Comparison of ENCODE assay signal across 8 cellular contexts in genomic region chr17:47693667-47694017, GRCh38. TPM values are rescaled to one million over a fixed set of nuclear protein-coding genes. Genes with fewer than 3 reads are reported as not detected.
DNase-seq lines count a peak whose midpoint lies in the region; ATAC-seq and TF ChIP-seq lines count a peak whose summit lies in the region.

No MANE protein-coding gene starts in this region.

- H3K9me3 ChIP-seq in ES-I3 (ENCODE audit: control insufficient read depth, insufficient read depth, low read length) = no peaks in the 10 kb centered on the region
- no peaks in the 10 kb centered on the region for H3K9me3 ChIP-seq in NT2/D1 (ENCODE audit: insufficient read depth, low read length)
- no peaks in the 10 kb centered on the region for H3K9me3 ChIP-seq in effector memory CD4-positive, alpha-beta T cell (ENCODE audit: control insufficient read depth, low read length)
- no peaks in the 10 kb centered on the region for H3K9me3 ChIP-seq in neural cell (ENCODE audit: low read length)

- H3K27ac ChIP-seq in effector memory CD4-positive, alpha-beta T cell (ENCODE audit: insufficient read depth, low read length, poor library complexity, severe bottlenecking) = no peak overlapping the region
- no peak overlapping the region for H3K27ac ChIP-seq in neural cell (ENCODE audit: low read length)

- peak overlapping the region; percentile 73 for H3K9ac ChIP-seq in ES-I3 (ENCODE audit: low read depth, low read length)
- H3K9ac ChIP-seq in NT2/D1 (ENCODE audit: insufficient read length, low read depth) = peak overlapping the region; percentile 64
- H3K9ac ChIP-seq in neural cell (ENCODE audit: low read length) = peak overlapping the region; percentile 80

- peak overlapping the region; percentile 27 for H3K4me3 ChIP-seq in NT2/D1 (ENCODE audit: insufficient read length, low read depth)
- H3K4me3 ChIP-seq in effector memory CD4-positive, alpha-beta T cell (ENCODE audit: insufficient read depth, low read depth, low read length, poor library complexity, severe bottlenecking) = peak overlapping the region; percentile 89
- H3K4me3 ChIP-seq in neural cell (ENCODE audit: low read length) = peak overlapping the region; percentile 82

- H3K27me3 ChIP-seq in NT2/D1 (ENCODE audit: insufficient read depth, insufficient read length) (no peaks in the 10 kb centered on the region), neural cell (ENCODE audit: insufficient read depth, low read depth, low read length) (no peaks in the 10 kb centered on the region)
- no peaks in the 10 kb centered on the region for H3K27me3 ChIP-seq in effector memory CD4-positive, alpha-beta T cell (replicated peaks; ENCODE audit: control insufficient read depth, insufficient read depth, low read length, poor library complexity, severe bottlenecking)

- H4K20me1 ChIP-seq in neural cell (ENCODE audit: insufficient read depth) = no peaks in the 10 kb centered on the region

- H3K79me2 ChIP-seq in neural cell (replicated peaks; ENCODE audit: insufficient read depth, low read length) = no peaks in the 10 kb centered on the region

- no peak for TF ChIP-seq RAD21 in neural cell (conservative IDR thresholded peaks at IDR 0.05)

- H3K4me1 ChIP-seq in ES-I3 (ENCODE audit: insufficient read depth, low read length) (peaks cover 21% of the 10 kb centered on the region), NT2/D1 (ENCODE audit: insufficient read depth, insufficient read length) (peaks cover 25% of the 10 kb centered on the region)
- H3K4me1 ChIP-seq in effector memory CD4-positive, alpha-beta T cell (ENCODE audit: control insufficient read depth, insufficient read depth, low read length, poor library complexity, severe bottlenecking) = peaks cover 16% of the 10 kb centered on the region

- H3K36me3 ChIP-seq in ES-I3 (ENCODE audit: insufficient read depth, low read length) (no peaks in the 10 kb centered on the region), NT2/D1 (ENCODE audit: insufficient read depth, insufficient read length, low read length) (peaks cover 19% of the 10 kb centered on the region), neural cell (ENCODE audit: insufficient read depth, low read length) (no peaks in the 10 kb centered on the region)
- H3K36me3 ChIP-seq in effector memory CD4-positive, alpha-beta T cell (ENCODE audit: control insufficient read depth, insufficient read depth, low read length) = no peaks in the 10 kb centered on the region

- TF ChIP-seq CTCF in neural cell (IDR thresholded peaks at IDR 0.05; ENCODE audit: poor library complexity, severe bottlenecking) = peak; percentile 29

- TF ChIP-seq EP300 in neural cell (conservative IDR thresholded peaks at IDR 0.05; ENCODE audit: poor library complexity, severe bottlenecking) = no peak

- peak overlapping the region; percentile 21 for H2AFZ ChIP-seq in neural cell (ENCODE audit: low read depth, low read length)

- peak overlapping the region; percentile 59 for H3K4me2 ChIP-seq in neural cell (ENCODE audit: low read length)

- DNase-seq in NT2/D1 (ENCODE audit: low read depth, low spot score) = no peak
- no peak for DNase-seq in effector memory CD4-positive, alpha-beta T cell
- no peak for DNase-seq in activated CD4-positive, CD25-positive, alpha-beta regulatory T cell treated with anti-CD3 and anti-CD28 coated beads, Interleukin-2, amount 50 U/mL, for 72 hours
- DNase-seq in Kasumi-1 (lab: John Stamatoyannopoulos, UW) = no peak
- no peak for DNase-seq in LoVo (ENCODE audit: low spot score)

- no peaks in the 10 kb centered on the region for H3F3A ChIP-seq in neural cell (ENCODE audit: insufficient read depth, low read length, poor library complexity, severe bottlenecking)

- no peaks in the 10 kb centered on the region for H3K9me2 ChIP-seq in neural cell (ENCODE audit: insufficient read depth, low read length)

- ATAC-seq in HG03565 (IDR thresholded peaks at IDR 0.05; ENCODE audit: unreplicated experiment) = no peak

TF ChIP-seq in neural cell, 6 proteins besides CTCF, POLR2A, EP300 and RAD21:
- TF ChIP-seq EZH2 (IDR thresholded peaks at IDR 0.05; ENCODE audit: borderline replicate concordance, insufficient read depth, low read length, poor library complexity, severe bottlenecking) (no peak), MXI1 (conservative IDR thresholded peaks at IDR 0.05; ENCODE audit: poor library complexity, severe bottlenecking) (peak; percentile 85), REST (IDR thresholded peaks at IDR 0.05; ENCODE audit: borderline replicate concordance) (no peak), POLR2AphosphoS5 (IDR thresholded peaks at IDR 0.05) (no peak), TAF1 (IDR thresholded peaks at IDR 0.05; ENCODE audit: low read depth) (no peak), SMC3 (conservative IDR thresholded peaks at IDR 0.05; ENCODE audit: poor library complexity) (peak; percentile 12)

RNA-seq across cellular contexts. Expression of gene TBKBP1, which starts 0.3 kb away (rescaled TPM):
- polyA plus RNA-seq in neural cell = 25.4 and 30.9 TPM in 2 replicates
- polyA minus RNA-seq in neural cell = 20.8 and 29.2 TPM in 2 replicates

RNA-seq across cellular contexts. Expression of gene TBX21, which starts 39.4 kb away (rescaled TPM):
- polyA plus RNA-seq in neural cell = not detected in 2 replicates
- not detected in 2 replicates for polyA minus RNA-seq in neural cell

RNA-seq across cellular contexts. Expression of gene KPNB1, which starts 43.9 kb away (rescaled TPM):
- polyA plus RNA-seq in neural cell = 80.2 and 117 TPM in 2 replicates
- 156 and 192 TPM in 2 replicates for polyA minus RNA-seq in neural cell

Comparison
In these comparisons a context has a peak if more than half of its experiments do, and no peak if none do; other contexts are left out.
1. H3K4me3 ChIP-seq: peak in every context shown above with its lines; median percentile 89 in effector memory CD4-positive, alpha-beta T cell; 82 in neural cell; 27 in NT2/D1.